In the genomic region with DNA sequence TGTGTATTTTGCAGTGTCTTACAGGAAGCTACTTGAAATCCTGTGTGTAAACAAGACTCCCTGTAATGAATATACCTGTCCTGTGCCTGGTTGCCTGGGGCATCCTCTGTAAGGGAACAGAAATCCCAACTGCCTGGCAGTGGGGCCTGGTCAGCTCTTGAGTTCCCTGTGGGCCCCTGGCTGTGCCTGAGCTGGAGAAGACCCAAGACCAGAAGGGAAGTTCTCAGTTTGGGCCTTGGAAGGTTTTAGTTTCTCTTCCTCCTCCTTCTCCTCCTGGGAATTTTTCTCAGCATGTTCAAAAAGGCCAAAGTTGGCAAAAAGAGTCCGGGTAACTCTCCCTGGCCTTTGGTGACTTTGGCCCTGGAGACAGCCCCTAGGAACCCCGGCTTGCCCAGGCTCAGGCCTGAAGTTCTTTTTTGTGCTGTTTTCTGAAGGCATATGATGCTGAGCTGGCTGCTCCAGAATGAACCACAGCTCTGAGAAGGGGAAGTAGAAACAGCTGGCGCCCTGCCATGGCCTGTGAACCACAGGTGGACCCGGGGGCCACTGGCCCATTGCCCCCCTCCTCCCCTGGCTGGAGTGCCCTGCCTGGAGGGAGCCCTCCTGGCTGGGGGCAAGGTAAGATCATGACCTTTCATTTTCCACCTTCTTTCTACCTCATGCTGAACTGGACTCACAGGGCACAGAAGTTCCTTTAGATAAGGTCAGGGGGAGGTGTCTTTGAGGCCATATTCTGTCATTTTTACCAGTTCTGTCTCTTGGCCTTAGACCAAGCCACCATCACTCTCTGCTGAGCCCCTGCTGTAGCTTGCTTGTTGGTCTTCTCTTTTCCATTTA, we compare ENCODE assay signal across 9 cellular contexts. TPM values are rescaled to one million over a fixed set of nuclear protein-coding genes. Genes with fewer than 3 reads are reported as not detected.
A peak's percentile ranks its signal among the peaks of the same experiment; 100 is the strongest.
DNase-seq lines count a peak whose midpoint lies in the region; ATAC-seq and TF ChIP-seq lines count a peak whose summit lies in the region.
"Had no signal": no experiment of that assay in that cellular context is flagged by ENCODE, and none has a peak within 500 bp of the region (broad histone marks: within the 10 kb centered on the region; RNA-seq: fewer than 3 reads in every experiment).

No MANE protein-coding gene starts in this region.

- in situ Hi-C loops in G401 (cut with HindIII; ENCODE audit: low sequenced_read_pairs), result no loop called here

- peak; percentile 66 for ATAC-seq in HG02642 (IDR thresholded peaks at IDR 0.05; ENCODE audit: poor library complexity, unreplicated experiment)
- peak; percentile 82 to 89 for ATAC-seq in stimulated activated naive B cell treated with anti-CD40 and anti-IgM and Interleukin-4, amounts not matched to agents 10 μg/mL and 1 μg/mL and 100 μg/mL, for 72 hours (replicated peaks)

- H3K4me1 Mint-ChIP-seq in stimulated activated naive B cell treated with anti-CD40 and anti-IgM and Interleukin-4, amounts not matched to agents 10 μg/mL and 1 μg/mL and 100 μg/mL, for 72 hours, result peaks cover 55 to 87% of the 10 kb centered on the region in 2 donors

- H3K27ac ChIP-seq in esophagus muscularis mucosa (replicated peaks in 1 of 4), result peak overlapping the region in 3 of 4 donors; percentile 2 to 52 (median 38)

- H3K27ac Mint-ChIP-seq in stimulated activated naive B cell treated with anti-CD40 and anti-IgM and Interleukin-4, amounts not matched to agents 10 μg/mL and 1 μg/mL and 100 μg/mL, for 72 hours, result peak overlapping the region; percentile 99

- H3K36me3 Mint-ChIP-seq in stimulated activated naive B cell treated with anti-CD40 and anti-IgM and Interleukin-4, amounts not matched to agents 10 μg/mL and 1 μg/mL and 100 μg/mL, for 72 hours, result peaks cover 32 to 62% of the 10 kb centered on the region in 2 donors

- H3K9me3 Mint-ChIP-seq in stimulated activated naive B cell treated with anti-CD40 and anti-IgM and Interleukin-4, amounts not matched to agents 10 μg/mL and 1 μg/mL and 100 μg/mL, for 72 hours, result peaks cover 0 to 2% of the 10 kb centered on the region in 2 donors

- intact Hi-C loops in esophagus muscularis mucosa (cut with DNase I), result loop anchor here (10.0 kb wide), 1 partner anchor 112 kb away; the partner anchor contains the start of gene WHRN

- no peaks in the 10 kb centered on the region for H3K27me3 ChIP-seq in esophagus muscularis mucosa

- TF ChIP-seq EP300 in esophagus muscularis mucosa (IDR thresholded peaks at IDR 0.05), result no peak

- 63% methylated on average over 4 of the region's 4 CpGs for WGBS in esophagus muscularis mucosa

- peak overlapping the region; percentile 66 to 76 for H3K4me3 Mint-ChIP-seq in stimulated activated naive B cell treated with anti-CD40 and anti-IgM and Interleukin-4, amounts not matched to agents 10 μg/mL and 1 μg/mL and 100 μg/mL, for 72 hours

- TF ChIP-seq CTCF in esophagus muscularis mucosa (IDR thresholded peaks at IDR 0.05), result no peak

- H3K27me3 Mint-ChIP-seq in stimulated activated naive B cell treated with anti-CD40 and anti-IgM and Interleukin-4, amounts not matched to agents 10 μg/mL and 1 μg/mL and 100 μg/mL, for 72 hours, result no peaks in the 10 kb centered on the region

- DNase-seq in SIG-M5 treated with dmso at 0.1 percent for 504 hours (lab: John Stamatoyannopoulos, UW; ENCODE audit: unreplicated experiment), result peak; percentile 36
- no peak for DNase-seq in SIG-M5 (lab: John Stamatoyannopoulos, UW)
- peak; percentile 45 for DNase-seq in NCI-H2196 treated with DMSO at 0.1 percent for 48 hours (lab: John Stamatoyannopoulos, UW; ENCODE audit: unreplicated experiment)
- DNase-seq in esophagus muscularis mucosa (ENCODE audit: extremely low spot score), result no peak
- DNase-seq in stimulated activated naive B cell treated with anti-CD40 and anti-IgM and Interleukin-4, amounts not matched to agents 10 μg/mL and 1 μg/mL and 100 μg/mL, for 72 hours, result peak; percentile 77
- no peak for DNase-seq in stimulated activated CD4-positive, alpha-beta T cell treated with anti-CD3 and anti-CD28 coated beads, Interleukin-4, amount 100 ng/mL, for 1 hour
- no peak for DNase-seq in G401 (ENCODE audit: low spot score)

- peaks cover 0 to 3% (median 0%) of the 10 kb centered on the region in 4 donors for H3K9me3 ChIP-seq in esophagus muscularis mucosa

- H3K4me1 ChIP-seq in esophagus muscularis mucosa, result peaks cover 9 to 50% (median 43%) of the 10 kb centered on the region in 4 donors

- TF ChIP-seq POLR2A in esophagus muscularis mucosa (IDR thresholded peaks at IDR 0.05; ENCODE audit: low read depth), result no peak

- H3K4me3 ChIP-seq in esophagus muscularis mucosa, result no peak overlapping the region

- H3K36me3 ChIP-seq in esophagus muscularis mucosa, result peaks cover 0 to 29% (median 14%) of the 10 kb centered on the region in 4 donors

RNA-seq across cellular contexts. Expression of gene TMEM268, which starts 5.8 kb away (rescaled TPM):
- total RNA-seq in esophagus muscularis mucosa, result 10 to 100 TPM in 2 of 4 donors, 1 to 10 TPM in 2; 7.8 to 17.9 (median 10.2) TPM
- 16.4 and 22.2 TPM in 2 replicates for total RNA-seq in G401 (2014; rRNA removed; shearing (Covaris generic))

RNA-seq across cellular contexts. Expression of gene ATP6V1G1, which starts 29.3 kb away (rescaled TPM):
- 100 to 1,000 TPM in 2 of 4 donors, 10 to 100 TPM in 2; 88.0 to 135 (median 113) TPM for total RNA-seq in esophagus muscularis mucosa
- 235 and 237 TPM in 2 replicates for total RNA-seq in G401 (2014; rRNA removed; shearing (Covaris generic))

RNA-seq across cellular contexts. Expression of gene TEX53, which starts 40.7 kb away (rescaled TPM):
- total RNA-seq in esophagus muscularis mucosa, result not detected
- total RNA-seq in G401 (2014; rRNA removed; shearing (Covaris generic)), result not detected in 2 replicates
- total RNA-seq: T-helper 2 cell treated with Interferon-gamma antibody and Interleukin-4, amounts not matched to agents 100 ng/mL and 5 ng/mL, for 36 hours had no signal

Comparison
In these comparisons a context has a peak if more than half of its experiments do, and no peak if none do; other contexts are left out.
1. DNase-seq: peak in SIG-M5 treated with dmso at 0.1 percent for 504 hours (single experiment), NCI-H2196 treated with DMSO at 0.1 percent for 48 hours (single experiment) and stimulated activated naive B cell treated with anti-CD40 and anti-IgM and Interleukin-4, amounts not matched to agents 10 μg/mL and 1 μg/mL and 100 μg/mL, for 72 hours (single experiment); none in SIG-M5 (single experiment), esophagus muscularis mucosa (single experiment), stimulated activated CD4-positive, alpha-beta T cell treated with anti-CD3 and anti-CD28 coated beads, Interleukin-4, amount 100 ng/mL, for 1 hour (single experiment) and G401 (single experiment).